8 cellular contexts compared by ENCODE assay signal in the genomic region with DNA sequence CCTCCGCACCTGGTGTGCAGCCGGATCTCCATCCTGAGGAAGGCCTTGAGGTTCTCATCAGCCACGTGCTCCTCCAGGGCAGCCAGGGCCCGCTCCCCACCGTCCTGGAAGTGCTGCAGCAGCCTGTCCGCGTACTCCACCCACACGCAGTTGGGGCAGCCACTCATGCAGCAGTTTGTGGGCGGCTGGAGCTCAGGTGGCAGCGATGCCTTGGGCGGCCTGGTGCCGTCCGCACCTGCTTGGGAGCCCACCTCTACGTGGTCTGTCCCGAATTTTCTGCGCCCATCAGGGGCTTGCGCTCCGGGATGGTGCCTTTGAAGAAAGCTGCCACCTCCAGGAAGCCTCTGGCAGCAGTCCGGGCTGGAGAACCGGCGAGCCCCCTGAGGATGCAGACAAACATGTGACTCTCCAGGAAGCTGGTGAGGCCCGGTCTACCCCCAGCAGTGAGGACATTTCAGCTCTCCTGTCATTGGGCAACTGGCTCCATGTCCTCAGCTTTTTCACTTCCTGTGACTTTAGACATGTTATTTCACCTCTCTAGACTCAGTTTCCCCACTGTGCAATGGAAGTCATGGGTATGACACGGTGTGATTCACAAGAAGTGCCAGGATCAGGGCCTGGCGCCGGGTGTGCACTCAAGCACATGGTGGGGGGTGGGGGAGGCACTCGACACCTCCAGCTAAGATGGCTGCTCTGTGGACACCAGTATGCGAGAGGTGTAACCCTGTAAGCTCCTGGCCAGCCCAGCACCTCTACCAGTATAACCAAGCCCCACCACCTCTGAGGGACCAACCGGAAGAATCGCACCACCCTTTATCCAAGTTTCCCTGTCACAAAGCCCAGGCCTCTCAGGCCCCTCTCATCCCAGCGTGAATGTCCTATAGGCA. TPM values are rescaled to one million over a fixed set of nuclear protein-coding genes. Genes with fewer than 3 reads are reported as not detected.
DNase-seq lines count a peak whose midpoint lies in the region; ATAC-seq, FAIRE-seq and TF ChIP-seq lines count a peak whose summit lies in the region.

No MANE protein-coding gene starts in this region.

- peaks cover 16% of the 10 kb centered on the region for H3K36me3 ChIP-seq in GM06990 (ENCODE audit: control insufficient read depth, insufficient read depth, low read length)
- peaks cover 6% of the 10 kb centered on the region; the same call in 1 of the 2 replicates for H3K36me3 ChIP-seq in SU-DHL-6 (ENCODE audit: low read length)
- peaks cover 9 to 20% of the 10 kb centered on the region in 2 experiments for H3K36me3 ChIP-seq in HepG2 (replicated peaks in 1 of 2; ENCODE audit: control insufficient read depth in 1 of 2, insufficient read depth in 2 of 2, low read length in 2 of 2)

- no peak for TF ChIP-seq RAD21 in HepG2 (CRISPR knock-in tag; IDR thresholded peaks at IDR 0.05)

- no peaks in the 10 kb centered on the region for H3K27me3 Mint-ChIP-seq in MCF 10A (ENCODE audit: insufficient read depth, unreplicated experiment)

- H3K9ac ChIP-seq in SU-DHL-6 (ENCODE audit: low read length) = peak overlapping the region; percentile 94
- peak overlapping the region; percentile 92 for H3K9ac ChIP-seq in HepG2 (ENCODE audit: insufficient read depth, low read depth, low read length)

- H3K9me3 ChIP-seq in SU-DHL-6 (ENCODE audit: insufficient read depth, low read length) (no peaks in the 10 kb centered on the region), HepG2 (ENCODE audit: low read length) (no peaks in the 10 kb centered on the region)

- H3K4me1 ChIP-seq in HepG2 (ENCODE audit: insufficient read depth, low read length) = peaks cover 31% of the 10 kb centered on the region

- no peaks in the 10 kb centered on the region for H3K9me2 ChIP-seq in SU-DHL-6 (replicated peaks; ENCODE audit: insufficient read depth, low read length)

- peak; percentile 60 for DNase-seq in GM06990 (ENCODE audit: extremely low read depth, insufficient read length)
- DNase-seq in MCF 10A (ENCODE audit: unreplicated experiment) = peak; percentile 22
- peak; percentile 47 for DNase-seq in HepG2 (ENCODE audit: low spot score)
- DNase-seq in stimulated activated CD8-positive, alpha-beta memory T cell treated with anti-CD3 and anti-CD28 coated beads, Interleukin-12 subunit alpha, Interleukin-12 subunit beta, amount 100 ng/mL, for 4 hours (ENCODE audit: low read depth) = peak; percentile 44
- DNase-seq in SKM-1 (lab: John Stamatoyannopoulos, UW; ENCODE audit: unreplicated experiment) = no peak
- no peak for DNase-seq in middle frontal gyrus (ENCODE audit: extremely low spot score, low spot score)

- peaks cover 15% of the 10 kb centered on the region for H3K4me1 Mint-ChIP-seq in MCF 10A (ENCODE audit: insufficient read depth, unreplicated experiment)

- H3K27me3 ChIP-seq in GM06990 (replicated peaks; ENCODE audit: control insufficient read depth, insufficient read depth, low read length) = no peaks in the 10 kb centered on the region
- H3K27me3 ChIP-seq in SU-DHL-6 (ENCODE audit: low read length) = no peaks in the 10 kb centered on the region
- H3K27me3 ChIP-seq in HepG2 (ENCODE audit: control insufficient read depth in 1 of 2, insufficient read depth in 2 of 2, low read length in 2 of 2) = no peaks in the 10 kb centered on the region; a peak in 1 of 5 replicates

- H4K20me1 ChIP-seq in SU-DHL-6 (ENCODE audit: low read depth, low read length) (no peaks in the 10 kb centered on the region), HepG2 (ENCODE audit: insufficient read depth, low read length) (no peaks in the 10 kb centered on the region)

- peak overlapping the region; percentile 85 for H3K4me3 Mint-ChIP-seq in MCF 10A (ENCODE audit: unreplicated experiment)

- in situ Hi-C loops in HepG2 (cut with HindIII; ENCODE audit: extremely low pct_ligation_motif_present, low pct_unique_long_range_greater_than_20kb) = no loop called here

- POLR2A ChIA-PET in MCF 10A (lab: Yijun Ruan, JAX) (interaction anchor here (0.6 to 8.0 kb wide), 16 partner anchors 10 to 427 kb away, joined by 3 to 101 read pairs (median 4); a partner anchor contains a TSS), HepG2 (lab: Yijun Ruan, JAX) (interaction anchor here (0.6 to 6.3 kb wide), 21 partner anchors 10 to 442 kb away, joined by 3 to 68 read pairs (median 5); a partner anchor contains a TSS)

- no peak for TF ChIP-seq CTCF in GM06990 (IDR thresholded peaks at IDR 0.05; ENCODE audit: insufficient read depth, low read length, poor library complexity, severe bottlenecking)
- TF ChIP-seq CTCF in SU-DHL-6 (IDR thresholded peaks at IDR 0.05; ENCODE audit: insufficient read depth, low read length, poor library complexity, severe bottlenecking) = no peak
- TF ChIP-seq CTCF in MCF 10A (IDR thresholded peaks at IDR 0.05; ENCODE audit: unreplicated experiment) = no peak
- no peak for TF ChIP-seq CTCF in HepG2 (CRISPR knock-in tag; IDR thresholded peaks at IDR 0.05)

- WGBS in HepG2 (ENCODE audit: low lambda C conversion rate) = 69% methylated on average over 22 of the region's 30 CpGs

- BruUV-seq in MCF 10A (replicated peaks; lab: Mats Ljungman, UMichigan) (no TSS peak), HepG2 (replicated peaks; lab: Mats Ljungman, UMichigan) (no TSS peak)

- H3K4me3 ChIP-seq in GM06990 (replicated peaks; ENCODE audit: low read depth, low read length) (peak overlapping the region; percentile 97), SU-DHL-6 (ENCODE audit: insufficient read depth, low read length, poor library complexity, severe bottlenecking) (peak overlapping the region; percentile 76), HepG2 (replicated peaks in 1 of 3; ENCODE audit: insufficient read depth in 1 of 3, low read depth in 2 of 3, low read length in 3 of 3) (peak overlapping the region; percentile 86 to 98 (median 96))

- peak overlapping the region; percentile 86 for H3K4me2 ChIP-seq in SU-DHL-6 (ENCODE audit: low read depth, low read length, poor library complexity, severe bottlenecking)
- peak overlapping the region; percentile 92 for H3K4me2 ChIP-seq in HepG2 (ENCODE audit: low read depth, low read length)

- ATAC-seq in HG03025 (IDR thresholded peaks at IDR 0.05; ENCODE audit: low FRiP score, unreplicated experiment) (peak; percentile 2), HepG2 (peak; percentile 31)

- H3K36me3 Mint-ChIP-seq in MCF 10A (ENCODE audit: insufficient read depth, unreplicated experiment) = peaks cover 36% of the 10 kb centered on the region

- intact Hi-C loops in MCF 10A (cut with micrococcal nuclease) = loop anchor here (2.0 kb wide), 3 partner anchors 15 to 29 kb away; a partner anchor contains a TSS
- intact Hi-C loops in HepG2 (cut with micrococcal nuclease; ENCODE audit: unreplicated experiment) = loop anchor here (2.0 to 5.0 kb wide), 2 partner anchors 29 to 37 kb away; a partner anchor contains a TSS

- no peak; a peak in 1 of 4 replicates for TF ChIP-seq POLR2A in HepG2 (IDR thresholded peaks at IDR 0.05; ENCODE audit: insufficient read depth in 1 of 2, low read depth in 2 of 2, low read length in 2 of 2)

- peak overlapping the region; percentile 79 for H3K27ac Mint-ChIP-seq in MCF 10A (ENCODE audit: low read depth, unreplicated experiment)

- CTCF ChIA-PET in MCF 10A (lab: Yijun Ruan, JAX) (interaction anchor here (0.9 kb wide), 1 partner anchor 9 kb away, joined by 3 read pairs; a partner anchor contains a TSS), HepG2 (lab: Yijun Ruan, JAX; ENCODE audit: low intra/inter-chr PET ratio, low total read pairs) (no interaction called here)

- H3K79me2 ChIP-seq in SU-DHL-6 (ENCODE audit: insufficient read depth, low read length) (peaks cover 27% of the 10 kb centered on the region), HepG2 (ENCODE audit: insufficient read depth, low read length) (peaks cover 30% of the 10 kb centered on the region)

- H3K9me3 Mint-ChIP-seq in MCF 10A (ENCODE audit: unreplicated experiment) = no peaks in the 10 kb centered on the region

- H3K27ac ChIP-seq in SU-DHL-6 (ENCODE audit: low read depth, low read length) (peak overlapping the region; percentile 63), HepG2 (ENCODE audit: extremely low read length, insufficient read depth, low read length) (peak overlapping the region; percentile 81)

- 0 out of 2 replicates have a peak, but pooled peaks cover 8% of the 10 kb centered on the region for H3F3A ChIP-seq in SU-DHL-6 (ENCODE audit: insufficient read depth)

- no peak overlapping the region for H2AFZ ChIP-seq in SU-DHL-6 (ENCODE audit: low read depth, low read length, severe bottlenecking)
- no peak overlapping the region for H2AFZ ChIP-seq in HepG2 (ENCODE audit: low read length)

- peak; percentile 60 for FAIRE-seq in HepG2 (lab: Jason Lieb, UNC)

- TF ChIP-seq EP300 in HepG2 (IDR thresholded peaks at IDR 0.05; ENCODE audit: low read depth in 2 of 2, low read length in 2 of 2) (no peak), HepG2 (CRISPR knock-in tag; IDR thresholded peaks at IDR 0.05; ENCODE audit: borderline replicate concordance) (no peak)

RNA-seq across cellular contexts. Expression of a gene that starts 1.0 kb away (rescaled TPM):
- total RNA-seq in MCF 10A (2022) (47.6 and 54.8 TPM in 2 replicates), HepG2 (2016; rRNA removed; fragmentation: Illumina TruSeq; extraction: Trizol) (34.9 and 37.5 TPM in 2 replicates)
- total RNA-seq in HepG2 (2016; cell fraction: cytosol; rRNA removed; fragmentation: Illumina TruSeq; extraction: Trizol; ENCODE audit: low read depth) = 18.3 and 27.5 TPM in 2 replicates
- total RNA-seq in HepG2 (2016; cell fraction: insoluble cytoplasmic fraction; rRNA removed; fragmentation: Illumina TruSeq; extraction: Trizol) = 34.8 and 36.8 TPM in 2 replicates
- total RNA-seq in HepG2 (2016; cell fraction: membrane; rRNA removed; fragmentation: Illumina TruSeq; extraction: Trizol) = 37.8 and 42.1 TPM in 2 replicates
- 25.0 and 26.4 TPM in 2 replicates for total RNA-seq in HepG2 (2016; cell fraction: nucleus; rRNA removed; fragmentation: Illumina TruSeq; extraction: Trizol)
- polyA plus RNA-seq in HepG2 (2011; rRNA removed) = 27.1 and 40.3 TPM in 2 replicates
- 26.2 and 44.6 TPM in 2 replicates for polyA plus RNA-seq in HepG2 (2011; cell fraction: cytosol; rRNA removed)
- 114 and 127 TPM in 2 replicates for polyA plus RNA-seq in HepG2 (2011; cell fraction: nucleus; rRNA removed)
- polyA plus RNA-seq in HepG2 (2012) = 19.0 and 25.6 TPM in 2 replicates
- polyA plus RNA-seq in HepG2 (2016; cell fraction: cytosol; fragmentation: Illumina TruSeq; extraction: Trizol; ENCODE audit: low read depth) = 14.5 and 20.0 TPM in 2 replicates
- 24.5 and 26.4 TPM in 2 replicates for polyA plus RNA-seq in HepG2 (2016; cell fraction: insoluble cytoplasmic fraction; fragmentation: Illumina TruSeq; extraction: Trizol; ENCODE audit: low read depth)
- 21.9 and 27.2 TPM in 2 replicates for polyA plus RNA-seq in HepG2 (2016; cell fraction: membrane; fragmentation: Illumina TruSeq; extraction: Trizol; ENCODE audit: low read depth)
- polyA plus RNA-seq in HepG2 (2016; cell fraction: nucleus; fragmentation: Illumina TruSeq; extraction: Trizol; ENCODE audit: insufficient read depth, low read depth) = 40.3 and 44.2 TPM in 2 replicates
- polyA minus RNA-seq in HepG2 (2011; rRNA and poly(A)+ RNA removed; ENCODE audit: low replicate concordance) = 10.9 and 18.2 TPM in 2 replicates
- 5.9 and 9.5 TPM in 2 replicates for polyA minus RNA-seq in HepG2 (2011; cell fraction: cytosol; rRNA and poly(A)+ RNA removed)
- polyA minus RNA-seq in HepG2 (2011; cell fraction: nucleus; rRNA and poly(A)+ RNA removed) = 11.2 and 15.5 TPM in 2 replicates

RNA-seq across cellular contexts. Expression of a gene that starts 1.1 kb away (rescaled TPM):
- total RNA-seq in MCF 10A (2022) (23.9 and 27.1 TPM in 2 replicates), HepG2 (2016; rRNA removed; fragmentation: Illumina TruSeq; extraction: Trizol) (34.4 and 39.1 TPM in 2 replicates)
- 10.7 and 10.8 TPM in 2 replicates for total RNA-seq in HepG2 (2016; cell fraction: cytosol; rRNA removed; fragmentation: Illumina TruSeq; extraction: Trizol; ENCODE audit: low read depth)
- 31.3 and 40.3 TPM in 2 replicates for total RNA-seq in HepG2 (2016; cell fraction: insoluble cytoplasmic fraction; rRNA removed; fragmentation: Illumina TruSeq; extraction: Trizol)
- 16.9 and 19.0 TPM in 2 replicates for total RNA-seq in HepG2 (2016; cell fraction: membrane; rRNA removed; fragmentation: Illumina TruSeq; extraction: Trizol)
- total RNA-seq in HepG2 (2016; cell fraction: nucleus; rRNA removed; fragmentation: Illumina TruSeq; extraction: Trizol) = 20.9 and 21.8 TPM in 2 replicates
- 14.6 and 14.7 TPM in 2 replicates for polyA plus RNA-seq in HepG2 (2011; rRNA removed)
- 10.9 and 12.3 TPM in 2 replicates for polyA plus RNA-seq in HepG2 (2011; cell fraction: cytosol; rRNA removed)
- polyA plus RNA-seq in HepG2 (2011; cell fraction: nucleus; rRNA removed) = 18.8 and 20.1 TPM in 2 replicates
- polyA plus RNA-seq in HepG2 (2012) = 15.7 and 20.6 TPM in 2 replicates
- polyA plus RNA-seq in HepG2 (2016; cell fraction: cytosol; fragmentation: Illumina TruSeq; extraction: Trizol; ENCODE audit: low read depth) = 6.0 and 6.1 TPM in 2 replicates
- polyA plus RNA-seq in HepG2 (2016; cell fraction: insoluble cytoplasmic fraction; fragmentation: Illumina TruSeq; extraction: Trizol; ENCODE audit: low read depth) = 43.6 and 43.8 TPM in 2 replicates
- 11.4 and 11.7 TPM in 2 replicates for polyA plus RNA-seq in HepG2 (2016; cell fraction: membrane; fragmentation: Illumina TruSeq; extraction: Trizol; ENCODE audit: low read depth)
- 75.0 and 87.7 TPM in 2 replicates for polyA plus RNA-seq in HepG2 (2016; cell fraction: nucleus; fragmentation: Illumina TruSeq; extraction: Trizol; ENCODE audit: insufficient read depth, low read depth)
- 4.1 and 5.1 TPM in 2 replicates for polyA minus RNA-seq in HepG2 (2011; rRNA and poly(A)+ RNA removed; ENCODE audit: low replicate concordance)
- 5.1 and 5.5 TPM in 2 replicates for polyA minus RNA-seq in HepG2 (2011; cell fraction: cytosol; rRNA and poly(A)+ RNA removed)
- polyA minus RNA-seq in HepG2 (2011; cell fraction: nucleus; rRNA and poly(A)+ RNA removed) = 7.0 and 8.8 TPM in 2 replicates

RNA-seq across cellular contexts. Expression of a gene that starts 9.1 kb away (rescaled TPM):
- total RNA-seq in MCF 10A (2022) (not detected in 2 replicates), HepG2 (2016; rRNA removed; fragmentation: Illumina TruSeq; extraction: Trizol) (1.0 and 1.4 TPM in 2 replicates)
- total RNA-seq in HepG2 (2016; cell fraction: cytosol; rRNA removed; fragmentation: Illumina TruSeq; extraction: Trizol; ENCODE audit: low read depth) = 0.44 and 1.4 TPM in 2 replicates
- 0.83 and 1.7 TPM in 2 replicates for total RNA-seq in HepG2 (2016; cell fraction: insoluble cytoplasmic fraction; rRNA removed; fragmentation: Illumina TruSeq; extraction: Trizol)
- 1.2 and 1.4 TPM in 2 replicates for total RNA-seq in HepG2 (2016; cell fraction: membrane; rRNA removed; fragmentation: Illumina TruSeq; extraction: Trizol)
- total RNA-seq in HepG2 (2016; cell fraction: nucleus; rRNA removed; fragmentation: Illumina TruSeq; extraction: Trizol) = 1.0 TPM in 1 of 2 replicates, not detected in the other
- 4.9 and 6.7 TPM in 2 replicates for polyA plus RNA-seq in HepG2 (2011; rRNA removed)
- polyA plus RNA-seq in HepG2 (2011; cell fraction: cytosol; rRNA removed) = 4.9 and 5.2 TPM in 2 replicates
- polyA plus RNA-seq in HepG2 (2011; cell fraction: nucleus; rRNA removed) = 1.3 and 2.0 TPM in 2 replicates
- polyA plus RNA-seq in HepG2 (2012) = 1.8 and 3.1 TPM in 2 replicates
- 1.1 and 1.3 TPM in 2 replicates for polyA plus RNA-seq in HepG2 (2016; cell fraction: cytosol; fragmentation: Illumina TruSeq; extraction: Trizol; ENCODE audit: low read depth)
- polyA plus RNA-seq in HepG2 (2016; cell fraction: insoluble cytoplasmic fraction; fragmentation: Illumina TruSeq; extraction: Trizol; ENCODE audit: low read depth) = 1.9 and 2.0 TPM in 2 replicates
- polyA plus RNA-seq in HepG2 (2016; cell fraction: membrane; fragmentation: Illumina TruSeq; extraction: Trizol; ENCODE audit: low read depth) = 1.1 TPM in 2 replicates
- polyA plus RNA-seq in HepG2 (2016; cell fraction: nucleus; fragmentation: Illumina TruSeq; extraction: Trizol; ENCODE audit: insufficient read depth, low read depth) = 0.57 and 1.6 TPM in 2 replicates
- polyA minus RNA-seq in HepG2 (2011; rRNA and poly(A)+ RNA removed; ENCODE audit: low replicate concordance) = 0.56 and 4.7 TPM in 2 replicates
- 0.79 TPM in 1 of 2 replicates, not detected in the other for polyA minus RNA-seq in HepG2 (2011; cell fraction: cytosol; rRNA and poly(A)+ RNA removed)
- 0.26 TPM in 1 of 2 replicates, not detected in the other for polyA minus RNA-seq in HepG2 (2011; cell fraction: nucleus; rRNA and poly(A)+ RNA removed)

RNA-seq across cellular contexts. Expression of a gene that starts 18.1 kb away (rescaled TPM):
- total RNA-seq in MCF 10A (2022) (34.8 and 38.6 TPM in 2 replicates), HepG2 (2016; rRNA removed; fragmentation: Illumina TruSeq; extraction: Trizol) (18.8 and 20.8 TPM in 2 replicates)
- 17.5 and 20.2 TPM in 2 replicates for total RNA-seq in HepG2 (2016; cell fraction: cytosol; rRNA removed; fragmentation: Illumina TruSeq; extraction: Trizol; ENCODE audit: low read depth)
- total RNA-seq in HepG2 (2016; cell fraction: insoluble cytoplasmic fraction; rRNA removed; fragmentation: Illumina TruSeq; extraction: Trizol) = 21.5 and 21.9 TPM in 2 replicates
- 24.3 and 26.3 TPM in 2 replicates for total RNA-seq in HepG2 (2016; cell fraction: membrane; rRNA removed; fragmentation: Illumina TruSeq; extraction: Trizol)
- total RNA-seq in HepG2 (2016; cell fraction: nucleus; rRNA removed; fragmentation: Illumina TruSeq; extraction: Trizol) = 10.5 and 14.3 TPM in 2 replicates
- 30.8 and 32.1 TPM in 2 replicates for polyA plus RNA-seq in HepG2 (2011; rRNA removed)
- polyA plus RNA-seq in HepG2 (2011; cell fraction: cytosol; rRNA removed) = 30.7 and 36.8 TPM in 2 replicates
- polyA plus RNA-seq in HepG2 (2011; cell fraction: nucleus; rRNA removed) = 21.1 and 26.0 TPM in 2 replicates
- 16.3 and 19.8 TPM in 2 replicates for polyA plus RNA-seq in HepG2 (2012)
- polyA plus RNA-seq in HepG2 (2016; cell fraction: cytosol; fragmentation: Illumina TruSeq; extraction: Trizol; ENCODE audit: low read depth) = 22.8 and 26.9 TPM in 2 replicates
- polyA plus RNA-seq in HepG2 (2016; cell fraction: insoluble cytoplasmic fraction; fragmentation: Illumina TruSeq; extraction: Trizol; ENCODE audit: low read depth) = 25.4 and 25.5 TPM in 2 replicates
- polyA plus RNA-seq in HepG2 (2016; cell fraction: membrane; fragmentation: Illumina TruSeq; extraction: Trizol; ENCODE audit: low read depth) = 24.7 and 30.0 TPM in 2 replicates
- polyA plus RNA-seq in HepG2 (2016; cell fraction: nucleus; fragmentation: Illumina TruSeq; extraction: Trizol; ENCODE audit: insufficient read depth, low read depth) = 41.6 and 53.5 TPM in 2 replicates
- polyA minus RNA-seq in HepG2 (2011; rRNA and poly(A)+ RNA removed; ENCODE audit: low replicate concordance) = 17.2 and 24.1 TPM in 2 replicates
- polyA minus RNA-seq in HepG2 (2011; cell fraction: cytosol; rRNA and poly(A)+ RNA removed) = 4.7 and 5.4 TPM in 2 replicates
- polyA minus RNA-seq in HepG2 (2011; cell fraction: nucleus; rRNA and poly(A)+ RNA removed) = 10.7 and 14.5 TPM in 2 replicates

RNA-seq across cellular contexts. Expression of a gene that starts 18.4 kb away (rescaled TPM):
- 160 and 178 TPM in 2 replicates for total RNA-seq in MCF 10A (2022)
- 54.1 and 73.3 TPM in 2 replicates for total RNA-seq in HepG2 (2016; rRNA removed; fragmentation: Illumina TruSeq; extraction: Trizol)
- 23.7 and 25.3 TPM in 2 replicates for total RNA-seq in HepG2 (2016; cell fraction: cytosol; rRNA removed; fragmentation: Illumina TruSeq; extraction: Trizol; ENCODE audit: low read depth)
- 46.3 and 75.5 TPM in 2 replicates for total RNA-seq in HepG2 (2016; cell fraction: insoluble cytoplasmic fraction; rRNA removed; fragmentation: Illumina TruSeq; extraction: Trizol)
- total RNA-seq in HepG2 (2016; cell fraction: membrane; rRNA removed; fragmentation: Illumina TruSeq; extraction: Trizol) = 26.2 and 27.2 TPM in 2 replicates
- total RNA-seq in HepG2 (2016; cell fraction: nucleus; rRNA removed; fragmentation: Illumina TruSeq; extraction: Trizol) = 61.6 and 70.3 TPM in 2 replicates
- 78.1 and 85.3 TPM in 2 replicates for polyA plus RNA-seq in HepG2 (2011; rRNA removed)
- polyA plus RNA-seq in HepG2 (2011; cell fraction: cytosol; rRNA removed) = 23.0 and 37.1 TPM in 2 replicates
- 599 and 842 TPM in 2 replicates for polyA plus RNA-seq in HepG2 (2011; cell fraction: nucleus; rRNA removed)
- 50.3 and 58.5 TPM in 2 replicates for polyA plus RNA-seq in HepG2 (2012)
- 10.3 and 14.6 TPM in 2 replicates for polyA plus RNA-seq in HepG2 (2016; cell fraction: cytosol; fragmentation: Illumina TruSeq; extraction: Trizol; ENCODE audit: low read depth)
- 49.0 and 65.5 TPM in 2 replicates for polyA plus RNA-seq in HepG2 (2016; cell fraction: insoluble cytoplasmic fraction; fragmentation: Illumina TruSeq; extraction: Trizol; ENCODE audit: low read depth)
- polyA plus RNA-seq in HepG2 (2016; cell fraction: membrane; fragmentation: Illumina TruSeq; extraction: Trizol; ENCODE audit: low read depth) = 20.0 and 26.0 TPM in 2 replicates
- 239 and 240 TPM in 2 replicates for polyA plus RNA-seq in HepG2 (2016; cell fraction: nucleus; fragmentation: Illumina TruSeq; extraction: Trizol; ENCODE audit: insufficient read depth, low read depth)
- polyA minus RNA-seq in HepG2 (2011; rRNA and poly(A)+ RNA removed; ENCODE audit: low replicate concordance) = 124 and 132 TPM in 2 replicates
- 22.8 and 27.9 TPM in 2 replicates for polyA minus RNA-seq in HepG2 (2011; cell fraction: cytosol; rRNA and poly(A)+ RNA removed)
- polyA minus RNA-seq in HepG2 (2011; cell fraction: nucleus; rRNA and poly(A)+ RNA removed) = 76.9 and 79.1 TPM in 2 replicates

Comparison
In these comparisons a context has a peak if more than half of its experiments do, and no peak if none do; other contexts are left out.
1. DNase-seq: peak in GM06990 (single experiment), MCF 10A (single experiment), HepG2 (single experiment) and stimulated activated CD8-positive, alpha-beta memory T cell treated with anti-CD3 and anti-CD28 coated beads, Interleukin-12 subunit alpha, Interleukin-12 subunit beta, amount 100 ng/mL, for 4 hours (single experiment); none in SKM-1 (single experiment) and middle frontal gyrus (single experiment).
2. Peak in every context shown above with its lines, with median percentiles within 50 percentile points of each other: H3K4me3 ChIP-seq.